Comparison of ENCODE assay signal across 8 cellular contexts in genomic region chr10:111077715-111078504, GRCh38. TPM values are rescaled to one million over a fixed set of nuclear protein-coding genes. Genes with fewer than 3 reads are reported as not detected.
A peak's percentile ranks its signal among the peaks of the same experiment; 100 is the strongest.
DNase-seq lines count a peak whose midpoint lies in the region; ATAC-seq, FAIRE-seq and TF ChIP-seq lines count a peak whose summit lies in the region.

No MANE protein-coding gene starts in this region.

- no peaks in the 10 kb centered on the region for H4K20me1 ChIP-seq in GM23338 (replicated peaks; ENCODE audit: insufficient read depth)
- no peaks in the 10 kb centered on the region for H4K20me1 ChIP-seq in astrocyte (ENCODE audit: insufficient read depth, low read length)
- no peaks in the 10 kb centered on the region for H4K20me1 ChIP-seq in keratinocyte (ENCODE audit: control insufficient read depth, extremely low read depth, insufficient read depth, low read length)

- H3K36me3 Mint-ChIP-seq in GM23338 (ENCODE audit: low read depth) (peaks cover 3% of the 10 kb centered on the region; the same call in 1 of the 3 replicates), astrocyte (ENCODE audit: low read depth, unreplicated experiment) (peaks cover 2% of the 10 kb centered on the region)

- dilution Hi-C loops in keratinocyte (cut with MboI; ENCODE audit: extremely low pct_ligation_motif_present, low sequenced_read_pairs), result no loop called here

- no peaks in the 10 kb centered on the region for H3K9me2 ChIP-seq in GM23338 (ENCODE audit: insufficient read depth)

- ATAC-seq in GM23338 (peak; percentile 2), HG03378 (IDR thresholded peaks at IDR 0.05; ENCODE audit: unreplicated experiment) (no peak)

- H2AFZ ChIP-seq in GM23338, result peak overlapping the region; percentile 88
- peak overlapping the region; percentile 45 for H2AFZ ChIP-seq in astrocyte (ENCODE audit: low read depth, low read length)
- no peak overlapping the region for H2AFZ ChIP-seq in keratinocyte (ENCODE audit: control insufficient read depth, low read length)

- H3K9me1 ChIP-seq in keratinocyte (ENCODE audit: control insufficient read depth, extremely low read depth, insufficient read depth, low read length), result no peaks in the 10 kb centered on the region

- peaks cover 55% of the 10 kb centered on the region for H3K27me3 ChIP-seq in GM23338 (ENCODE audit: insufficient read depth)
- H3K27me3 ChIP-seq in astrocyte (ENCODE audit: insufficient read depth, low read length), result peaks cover 58% of the 10 kb centered on the region
- H3K27me3 ChIP-seq in keratinocyte (ENCODE audit: control insufficient read depth, extremely low read depth, insufficient read depth, low read length), result peaks cover 59% of the 10 kb centered on the region
- H3K27me3 ChIP-seq in subcutaneous abdominal adipose tissue (ENCODE audit: control insufficient read depth in 5 of 5, insufficient read depth in 4 of 5, low read length in 5 of 5), result peaks cover 0 to 18% (median 4%) of the 10 kb centered on the region in 5 donors

- H3K4me1 Mint-ChIP-seq in GM23338 (peaks cover 9% of the 10 kb centered on the region), astrocyte (ENCODE audit: low read depth, unreplicated experiment) (peaks cover 2% of the 10 kb centered on the region)

- no peak for FAIRE-seq in astrocyte (lab: Jason Lieb, UNC)
- no peak for FAIRE-seq in keratinocyte (lab: Jason Lieb, UNC)
- FAIRE-seq in H54 (lab: Jason Lieb, UNC), result no peak

- H3K9ac ChIP-seq in astrocyte (ENCODE audit: low read length) (no peak overlapping the region), keratinocyte (ENCODE audit: control insufficient read depth, extremely low read depth, insufficient read depth, low read length) (no peak overlapping the region), subcutaneous abdominal adipose tissue (ENCODE audit: low read length in 5 of 5) (peak overlapping the region in 4 of 5 donors; percentile 58 to 84 (median 69))

- TF ChIP-seq POLR2A in H54 (IDR thresholded peaks at IDR 0.05; ENCODE audit: low read depth, low read length), result no peak

- H3K4me2 ChIP-seq in GM23338 (peak overlapping the region; percentile 91), astrocyte (ENCODE audit: low read length) (peak overlapping the region; percentile 91), keratinocyte (ENCODE audit: control insufficient read depth, extremely low read depth, insufficient read depth, low read depth, low read length) (peak overlapping the region; percentile 77)

- H3K4me3 ChIP-seq in GM23338, result peak overlapping the region; percentile 74
- H3K4me3 ChIP-seq in astrocyte (ENCODE audit: insufficient read depth, low read depth, low read length), result peak overlapping the region; percentile 17
- H3K4me3 ChIP-seq in keratinocyte (ENCODE audit: control insufficient read depth in 2 of 3, extremely low read depth in 1 of 3, insufficient read depth in 2 of 3, low read depth in 1 of 3, low read length in 3 of 3), result peak overlapping the region in 1 of 3 experiments; percentile 59
- H3K4me3 ChIP-seq in subcutaneous abdominal adipose tissue (ENCODE audit: low read depth in 1 of 5, low read length in 5 of 5), result peak overlapping the region; percentile 65 to 86 (median 76)

- H3K4me1 ChIP-seq in GM23338 (ENCODE audit: insufficient read depth) (no peaks in the 10 kb centered on the region; the same call in 1 of the 2 replicates), astrocyte (ENCODE audit: insufficient read depth, low read length) (peaks cover 16% of the 10 kb centered on the region), keratinocyte (ENCODE audit: control insufficient read depth, extremely low read depth, insufficient read depth, low read length) (no peaks in the 10 kb centered on the region), subcutaneous abdominal adipose tissue (ENCODE audit: control insufficient read depth in 5 of 5, insufficient read depth in 5 of 5, low read length in 5 of 5) (peaks cover 2 to 64% (median 54%) of the 10 kb centered on the region in 5 donors)

- peak; percentile 47 for DNase-seq in GM23338 (ENCODE audit: low spot score)
- DNase-seq in astrocyte (ENCODE audit: low read depth), result no peak
- DNase-seq in keratinocyte (ENCODE audit: low read depth, low spot score), result no peak
- DNase-seq in activated gamma-delta T cell (lab: John Stamatoyannopoulos, UW), result no peak
- DNase-seq in H54 (ENCODE audit: insufficient read length, low spot score), result no peak

- H3K9me3 ChIP-seq in astrocyte (ENCODE audit: insufficient read depth, low read depth, low read length) (peaks cover 7% of the 10 kb centered on the region), keratinocyte (ENCODE audit: control insufficient read depth, low read depth, low read length) (peaks cover 5% of the 10 kb centered on the region), subcutaneous abdominal adipose tissue (ENCODE audit: control insufficient read depth in 5 of 5, low read length in 5 of 5) (no peaks in the 10 kb centered on the region)

- H3K27ac ChIP-seq in 22Rv1 (peak overlapping the region; percentile 61), GM23338 (ENCODE audit: low read depth) (no peak overlapping the region), astrocyte (ENCODE audit: low read depth, low read length) (no peak overlapping the region), keratinocyte (ENCODE audit: control insufficient read depth, insufficient read depth, low read length) (no peak overlapping the region), subcutaneous abdominal adipose tissue (ENCODE audit: low read depth, low read length) (peak overlapping the region; percentile 74)

- H3K27me3 Mint-ChIP-seq in GM23338 (ENCODE audit: insufficient read depth, low read depth, poor library complexity) (peaks cover 35% of the 10 kb centered on the region), astrocyte (ENCODE audit: low read depth, unreplicated experiment) (peaks cover 50% of the 10 kb centered on the region)

- H3K79me2 ChIP-seq in GM23338 (replicated peaks; ENCODE audit: insufficient read depth) (no peaks in the 10 kb centered on the region), astrocyte (ENCODE audit: insufficient read depth, low read length) (no peaks in the 10 kb centered on the region), keratinocyte (ENCODE audit: control insufficient read depth, insufficient read depth, low read length) (no peaks in the 10 kb centered on the region)

- H3F3A ChIP-seq in GM23338 (replicated peaks; ENCODE audit: low read depth), result no peaks in the 10 kb centered on the region

- H3K27ac Mint-ChIP-seq in GM23338, result no peak overlapping the region
- no peak overlapping the region for H3K27ac Mint-ChIP-seq in astrocyte (ENCODE audit: unreplicated experiment)

- H3K4me3 Mint-ChIP-seq in GM23338, result peak overlapping the region; percentile 75
- H3K4me3 Mint-ChIP-seq in astrocyte (ENCODE audit: unreplicated experiment), result peak overlapping the region; percentile 57

- H3K36me3 ChIP-seq in GM23338 (ENCODE audit: insufficient read depth) (no peaks in the 10 kb centered on the region), astrocyte (ENCODE audit: insufficient read depth, low read length) (no peaks in the 10 kb centered on the region), keratinocyte (ENCODE audit: control insufficient read depth in 2 of 2, extremely low read depth in 1 of 2, insufficient read depth in 2 of 2, low read length in 2 of 2) (no peaks in the 10 kb centered on the region), subcutaneous abdominal adipose tissue (ENCODE audit: control insufficient read depth in 5 of 5, insufficient read depth in 5 of 5, low read length in 5 of 5) (no peaks in the 10 kb centered on the region)

- no peak for TF ChIP-seq CTCF in 22Rv1 (IDR thresholded peaks at IDR 0.05)
- TF ChIP-seq CTCF in GM23338 (conservative IDR thresholded peaks at IDR 0.05; ENCODE audit: low read depth in 2 of 2), result no peak
- no peak for TF ChIP-seq CTCF in astrocyte (IDR thresholded peaks at IDR 0.05; ENCODE audit: insufficient read depth, low read depth, low read length)
- no peak for TF ChIP-seq CTCF in keratinocyte (optimal IDR thresholded peaks at IDR 0.05 in 1 of 3, IDR thresholded peaks at IDR 0.05 in 1 of 3, conservative IDR thresholded peaks at IDR 0.05 in 1 of 3; ENCODE audit: extremely low read depth in 1 of 3, insufficient read depth in 2 of 3, low read length in 3 of 3)

- H3K9me3 Mint-ChIP-seq in GM23338 (peaks cover 6% of the 10 kb centered on the region; the same call in 1 of the 3 replicates), astrocyte (ENCODE audit: unreplicated experiment) (peaks cover 15% of the 10 kb centered on the region)

TF ChIP-seq in GM23338, 12 proteins besides CTCF, POLR2A, EP300 and RAD21:
- TF ChIP-seq STAT1 (IDR thresholded peaks at IDR 0.05; ENCODE audit: unreplicated experiment) (no peak), POLR2AphosphoS5 (IDR thresholded peaks at IDR 0.05; ENCODE audit: low read depth) (no peak), EZH2 (IDR thresholded peaks at IDR 0.05; ENCODE audit: low read depth, unreplicated experiment) (peak; percentile 61)

RNA-seq across cellular contexts. Expression of gene ADRA2A, which starts 1.1 kb away (rescaled TPM):
- 1.8 and 2.5 TPM in 2 replicates for total RNA-seq in GM23338 (2014; rRNA removed; shearing (Covaris generic))
- polyA plus RNA-seq in GM23338 (2016; fragmentation: Nextera tagmentation; extraction: Ambion mirVana), result 0.60 and 0.61 TPM in 2 replicates
- 1.2 and 1.5 TPM in 2 replicates for total RNA-seq in astrocyte
- 0.01 TPM in 1 of 3 replicates, not detected in the others for polyA plus RNA-seq in keratinocyte
- polyA plus RNA-seq in keratinocyte (2011; ENCODE audit: low read depth), result not detected
- not detected in 2 replicates for polyA plus RNA-seq in keratinocyte (2011; cell fraction: cytosol; rRNA removed)
- 0.07 TPM in 1 of 2 replicates, not detected in the other for polyA plus RNA-seq in keratinocyte (2011; cell fraction: nucleus; rRNA removed)
- not detected in 2 replicates for polyA plus RNA-seq in keratinocyte (2012; ENCODE audit: low replicate concordance)
- polyA minus RNA-seq in keratinocyte, result not detected in 3 replicates
- not detected for polyA minus RNA-seq in keratinocyte (2011; cell fraction: cytosol; rRNA and poly(A)+ RNA removed)
- 0.11 TPM in 1 of 2 replicates, not detected in the other for polyA minus RNA-seq in keratinocyte (2011; cell fraction: nucleus; rRNA and poly(A)+ RNA removed)

Comparison
In these comparisons a context has a peak if more than half of its experiments do, and no peak if none do; other contexts are left out.
1. H3K27ac ChIP-seq: peak in 22Rv1 (single experiment) and subcutaneous abdominal adipose tissue (single experiment); none in GM23338 (single experiment), astrocyte (single experiment) and keratinocyte (single experiment).
2. H3K9ac ChIP-seq: peak in subcutaneous abdominal adipose tissue (4 of 5); none in astrocyte (single experiment) and keratinocyte (single experiment).
3. Peak in every context shown above with its lines, with median percentiles within 50 percentile points of each other: H3K4me2 ChIP-seq.